28 cellular contexts compared by ENCODE assay signal in the genomic region with DNA sequence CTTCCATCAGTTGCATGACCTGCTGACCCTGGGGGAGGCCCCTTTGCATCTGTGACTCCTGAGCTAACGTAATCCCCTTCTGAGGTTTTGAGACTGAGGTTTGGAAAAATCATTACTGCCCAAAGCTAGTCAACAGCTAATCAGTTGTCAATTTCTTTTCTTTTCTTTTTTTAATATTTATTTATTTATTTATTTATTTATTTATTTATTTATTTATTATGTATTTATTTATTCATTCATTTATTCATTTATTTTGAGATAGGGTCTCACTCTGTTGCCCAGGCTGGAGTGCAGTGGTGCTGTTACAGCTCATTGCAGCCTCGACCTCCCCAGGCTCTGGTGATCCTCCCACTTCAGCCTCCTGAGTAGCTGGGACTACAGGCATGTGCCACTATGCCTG.
"Had no signal": no experiment of that assay in that cellular context is flagged by ENCODE, and none has a peak within 500 bp of the region (broad histone marks: within the 10 kb centered on the region; RNA-seq: fewer than 3 reads in every experiment).

No MANE protein-coding gene starts in this region.

- H3K4me3 ChIP-seq: esophagus squamous epithelium, heart left ventricle, hepatocyte, lung, psoas muscle, skin epidermis, spleen, thoracic aorta, transverse colon, upper lobe of right lung, vagina had no signal

- H3K4me3 Mint-ChIP-seq: dendritic cell treated with granulocyte-macrophage colony-stimulating factor and Interleukin-4, amounts not matched to agents 40 ng/mL and 50 ng/mL, for 4 days; memory B cell; natural killer cell treated with Interleukin-12 subunit alpha and Interleukin-12 subunit beta and Interleukin-15 and Interleukin-18, amount 100 ng/mL, for 72 hours; neural crest cell; stimulated activated naive B cell treated with anti-CD40 and anti-IgM and Interleukin-4, amounts not matched to agents 10 μg/mL and 1 μg/mL and 100 μg/mL, for 72 hours; stimulated activated naive CD8-positive, alpha-beta T cell treated with anti-CD3 and anti-CD28 coated beads, Interleukin-15, Interleukin-2, amounts not matched to agents 100 ng/mL and 50 ng/mL, for 24 hours had no signal

- H3K36me3 ChIP-seq: esophagus squamous epithelium, heart left ventricle, neutrophil, spleen, thoracic aorta, transverse colon, upper lobe of right lung, vagina had no signal

- H3K4me2 ChIP-seq: hepatocyte had no signal

- H3K9me3 ChIP-seq: esophagus squamous epithelium, neutrophil, spleen, thoracic aorta, transverse colon, upper lobe of right lung, vagina had no signal

- H3K4me1 ChIP-seq: esophagus squamous epithelium, spleen, transverse colon, upper lobe of right lung, vagina had no signal

- H3K79me2 ChIP-seq: hepatocyte had no signal

- FAIRE-seq: colon, endothelial cell of umbilical vein, kidney had no signal

- H3K9me3 Mint-ChIP-seq: dendritic cell treated with granulocyte-macrophage colony-stimulating factor and Interleukin-4, amounts not matched to agents 40 ng/mL and 50 ng/mL, for 4 days; memory B cell; natural killer cell treated with Interleukin-12 subunit alpha and Interleukin-12 subunit beta and Interleukin-15 and Interleukin-18, amount 100 ng/mL, for 72 hours; stimulated activated naive CD8-positive, alpha-beta T cell treated with anti-CD3 and anti-CD28 coated beads, Interleukin-15, Interleukin-2, amounts not matched to agents 100 ng/mL and 50 ng/mL, for 24 hours had no signal

- H3K27ac Mint-ChIP-seq: dendritic cell treated with granulocyte-macrophage colony-stimulating factor and Interleukin-4, amounts not matched to agents 40 ng/mL and 50 ng/mL, for 4 days; memory B cell; natural killer cell treated with Interleukin-12 subunit alpha and Interleukin-12 subunit beta and Interleukin-15 and Interleukin-18, amount 100 ng/mL, for 72 hours; stimulated activated naive B cell treated with anti-CD40 and anti-IgM and Interleukin-4, amounts not matched to agents 10 μg/mL and 1 μg/mL and 100 μg/mL, for 72 hours; stimulated activated naive CD8-positive, alpha-beta T cell treated with anti-CD3 and anti-CD28 coated beads, Interleukin-15, Interleukin-2, amounts not matched to agents 100 ng/mL and 50 ng/mL, for 24 hours had no signal

- H3K27me3 ChIP-seq: esophagus squamous epithelium, heart left ventricle, hepatocyte, neutrophil, spleen, transverse colon, upper lobe of right lung, vagina had no signal

- ATAC-seq: heart left ventricle; left lobe of liver; natural killer cell treated with Interleukin-12 subunit alpha and Interleukin-12 subunit beta and Interleukin-15 and Interleukin-18, amount 100 ng/mL, for 72 hours; psoas muscle; right cardiac atrium; stimulated activated naive B cell treated with anti-CD40 and anti-IgM and Interleukin-4, amounts not matched to agents 10 μg/mL and 1 μg/mL and 100 μg/mL, for 72 hours; upper lobe of right lung had no signal

- DNase-seq: cerebellar nuclear complex; effector memory CD4-positive, alpha-beta T cell; esophagus squamous epithelium; foreskin melanocyte; heart left ventricle; kidney; posterior cingulate gyrus; psoas muscle; spleen; stimulated activated CD4-positive, alpha-beta T cell treated with anti-CD3 and anti-CD28 coated beads, Interleukin-2, amount 100 ng/mL, for 48 hours; stimulated activated naive B cell treated with anti-CD40 and anti-IgM and Interleukin-4, amounts not matched to agents 10 μg/mL and 1 μg/mL and 100 μg/mL, for 72 hours; transverse colon; upper lobe of right lung had no signal

- H3K36me3 Mint-ChIP-seq: memory B cell; natural killer cell treated with Interleukin-12 subunit alpha and Interleukin-12 subunit beta and Interleukin-15 and Interleukin-18, amount 100 ng/mL, for 72 hours had no signal

- H3K27ac ChIP-seq: esophagus squamous epithelium, hepatocyte, neutrophil, psoas muscle, skin epidermis, spleen, transverse colon, upper lobe of right lung, vagina had no signal

- H2AFZ ChIP-seq: hepatocyte had no signal

- H3K4me1 Mint-ChIP-seq: memory B cell had no signal

- H3K27me3 Mint-ChIP-seq: dendritic cell treated with granulocyte-macrophage colony-stimulating factor and Interleukin-4, amounts not matched to agents 40 ng/mL and 50 ng/mL, for 4 days; stimulated activated naive CD8-positive, alpha-beta T cell treated with anti-CD3 and anti-CD28 coated beads, Interleukin-15, Interleukin-2, amounts not matched to agents 100 ng/mL and 50 ng/mL, for 24 hours had no signal
